Comparison of ENCODE assay signal across 11 cellular contexts in genomic region chr15:39628131-39628482, GRCh38. TPM values are rescaled to one million over a fixed set of nuclear protein-coding genes. Genes with fewer than 3 reads are reported as not detected.
A peak's percentile ranks its signal among the peaks of the same experiment; 100 is the strongest.
DNase-seq lines count a peak whose midpoint lies in the region; ATAC-seq and TF ChIP-seq lines count a peak whose summit lies in the region.
"Had no signal": no experiment of that assay in that cellular context is flagged by ENCODE, and none has a peak within 500 bp of the region (broad histone marks: within the 10 kb centered on the region; RNA-seq: fewer than 3 reads in every experiment).

No MANE protein-coding gene starts in this region.

- H3K36me3 Mint-ChIP-seq in activated T-helper 2 cell treated with anti-CD3 and anti-CD28 coated beads, Interferon-gamma antibody, Interleukin-2, Interleukin-4, amounts not matched to agents 10 μg/mL and 5 μg/mL and 100 μg/mL, durations not matched to agents 14 hours and 24 hours and 36 hours (ENCODE audit: low read depth): peaks cover 37% of the 10 kb centered on the region
- no peaks in the 10 kb centered on the region for H3K36me3 Mint-ChIP-seq in progenitor cell of endocrine pancreas (ENCODE audit: insufficient read depth)

- no peaks in the 10 kb centered on the region for H3K27me3 Mint-ChIP-seq in activated T-helper 2 cell treated with anti-CD3 and anti-CD28 coated beads, Interferon-gamma antibody, Interleukin-2, Interleukin-4, amounts not matched to agents 10 μg/mL and 5 μg/mL and 100 μg/mL, durations not matched to agents 14 hours and 24 hours and 36 hours (ENCODE audit: low read depth)
- H3K27me3 Mint-ChIP-seq in progenitor cell of endocrine pancreas: no peaks in the 10 kb centered on the region

- H3K4me3 ChIP-seq in HFF-Myc (replicated peaks; ENCODE audit: low read depth, low read length) (no peak overlapping the region), heart right ventricle (no peak overlapping the region)

- H3K4me1 ChIP-seq in heart right ventricle: peaks cover 21 to 73% (median 47%) of the 10 kb centered on the region in 9 donors

- ATAC-seq in heart right ventricle: peak; percentile 65 to 82 (median 75)

- H3K9me3 Mint-ChIP-seq in activated T-helper 2 cell treated with anti-CD3 and anti-CD28 coated beads, Interferon-gamma antibody, Interleukin-2, Interleukin-4, amounts not matched to agents 10 μg/mL and 5 μg/mL and 100 μg/mL, durations not matched to agents 14 hours and 24 hours and 36 hours: peaks cover 12% of the 10 kb centered on the region
- no peaks in the 10 kb centered on the region for H3K9me3 Mint-ChIP-seq in progenitor cell of endocrine pancreas (ENCODE audit: low read depth)

- 46 to 49% methylated on average over 5 of the region's 5 CpGs for WGBS in heart right ventricle, 2 donors

- no peaks in the 10 kb centered on the region for H3K9me3 ChIP-seq in heart right ventricle

- DNase-seq in HFF-Myc (ENCODE audit: extremely low read depth, low read depth) (no peak), heart right ventricle (peak in 1 of 2 donors; percentile 48), progenitor cell of endocrine pancreas (ENCODE audit: low spot score, unreplicated experiment) (no peak), mesenteric fat pad (ENCODE audit: low spot score) (no peak), germinal center (ENCODE audit: low spot score) (no peak), KG1 (lab: John Stamatoyannopoulos, UW) (no peak)
- no peak for DNase-seq in activated T-helper 2 cell treated with anti-CD3 and anti-CD28 coated beads, Interferon-gamma antibody, Interleukin-2, Interleukin-4, amounts not matched to agents 10 μg/mL and 5 μg/mL and 100 μg/mL, durations not matched to agents 14 hours and 24 hours and 36 hours (ENCODE audit: low spot score)
- DNase-seq: activated CD4-positive, alpha-beta T cell treated with anti-CD3 and anti-CD28 coated beads for 48 hours; amniotic stem cell; stimulated activated CD4-positive, alpha-beta T cell treated with anti-CD3 and anti-CD28 coated beads, Interleukin-1b, Interleukin-23, amount 100 ng/mL, for 48 hours; substantia nigra had no signal

- intact Hi-C loops in activated T-helper 2 cell treated with anti-CD3 and anti-CD28 coated beads, Interferon-gamma antibody, Interleukin-2, Interleukin-4, amounts not matched to agents 10 μg/mL and 5 μg/mL and 100 μg/mL, durations not matched to agents 14 hours and 24 hours and 36 hours (cut with micrococcal nuclease): loop anchor here (5.0 to 10.0 kb wide), 5 partner anchors 201 to 1093 kb away; partner anchors contain the start of genes GPR176 and PLCB2
- intact Hi-C loops in heart right ventricle (cut with DNase I): loop anchor here in 2 of 10 donors (5.0 to 10.0 kb wide), 2 partner anchors 59 to 127 kb away; no protein-coding TSS in a partner anchor

- H3K36me3 ChIP-seq in heart right ventricle: no peaks in the 10 kb centered on the region

- peak overlapping the region; percentile 32 to 88 (median 78) for H3K27ac ChIP-seq in heart right ventricle

- H3K4me1 Mint-ChIP-seq in activated T-helper 2 cell treated with anti-CD3 and anti-CD28 coated beads, Interferon-gamma antibody, Interleukin-2, Interleukin-4, amounts not matched to agents 10 μg/mL and 5 μg/mL and 100 μg/mL, durations not matched to agents 14 hours and 24 hours and 36 hours (ENCODE audit: low read depth): peaks cover 79% of the 10 kb centered on the region
- peaks cover 3% of the 10 kb centered on the region for H3K4me1 Mint-ChIP-seq in progenitor cell of endocrine pancreas (ENCODE audit: low read depth)

- H3K27me3 ChIP-seq in heart right ventricle: no peaks in the 10 kb centered on the region

- no peak overlapping the region for H3K4me3 Mint-ChIP-seq in activated T-helper 2 cell treated with anti-CD3 and anti-CD28 coated beads, Interferon-gamma antibody, Interleukin-2, Interleukin-4, amounts not matched to agents 10 μg/mL and 5 μg/mL and 100 μg/mL, durations not matched to agents 14 hours and 24 hours and 36 hours (ENCODE audit: low read depth)
- H3K4me3 Mint-ChIP-seq in progenitor cell of endocrine pancreas (ENCODE audit: low read depth): no peak overlapping the region

- H3K27ac Mint-ChIP-seq in activated T-helper 2 cell treated with anti-CD3 and anti-CD28 coated beads, Interferon-gamma antibody, Interleukin-2, Interleukin-4, amounts not matched to agents 10 μg/mL and 5 μg/mL and 100 μg/mL, durations not matched to agents 14 hours and 24 hours and 36 hours: peak overlapping the region; percentile 42
- no peak overlapping the region for H3K27ac Mint-ChIP-seq in progenitor cell of endocrine pancreas

- TF ChIP-seq CTCF in HFF-Myc (IDR thresholded peaks at IDR 0.05; ENCODE audit: low read depth, low read length, missing control alignments): peak; percentile 39
- peak; percentile 10 to 67 (median 45) for TF ChIP-seq CTCF in heart right ventricle (IDR thresholded peaks at IDR 0.05)
- TF ChIP-seq CTCF in progenitor cell of endocrine pancreas (IDR thresholded peaks at IDR 0.05; ENCODE audit: unreplicated experiment): peak; percentile 36

RNA-seq across cellular contexts. Expression of gene THBS1, which starts 47.2 kb away (rescaled TPM):
- 0.32 and 0.43 TPM in 2 replicates for total RNA-seq in activated T-helper 2 cell treated with anti-CD3 and anti-CD28 coated beads, Interferon-gamma antibody, Interleukin-2, Interleukin-4, amounts not matched to agents 10 μg/mL and 5 μg/mL and 100 μg/mL, durations not matched to agents 14 hours and 24 hours and 36 hours
- 1,000 to 10,000 TPM in 1 of 10 donors, 100 to 1,000 TPM in 5, 10 to 100 TPM in 4; 46.8 to 1,109 (median 113) TPM for total RNA-seq in heart right ventricle
- 10 to 100 TPM; 12.9 to 93.2 TPM for polyA plus RNA-seq in heart right ventricle
- 22.9 and 34.6 TPM in 2 replicates for total RNA-seq in progenitor cell of endocrine pancreas
- total RNA-seq in mesenteric fat pad: 4,139 TPM

Comparison
In these comparisons a context has a peak if more than half of its experiments do, and no peak if none do; other contexts are left out.
1. RNA of gene THBS1, which starts 47.2 kb away (total RNA-seq): 4,139 TPM in mesenteric fat pad (single experiment), 46.8 to 1,109 TPM in heart right ventricle and 22.9 to 34.6 TPM in progenitor cell of endocrine pancreas; 0.32 to 0.43 TPM in activated T-helper 2 cell treated with anti-CD3 and anti-CD28 coated beads, Interferon-gamma antibody, Interleukin-2, Interleukin-4, amounts not matched to agents 10 μg/mL and 5 μg/mL and 100 μg/mL, durations not matched to agents 14 hours and 24 hours and 36 hours; every median in the first group is over 10 times any median in the second.
2. Peak in every context shown above with its lines, with median percentiles within 50 percentile points of each other: CTCF ChIP-seq.